ENCODE assay signal across 8 cellular contexts in genomic region chr17:36182176-36183000, GRCh38. TPM values are rescaled to one million over a fixed set of nuclear protein-coding genes. Genes with fewer than 3 reads are reported as not detected.
DNase-seq lines count a peak whose midpoint lies in the region; ATAC-seq and TF ChIP-seq lines count a peak whose summit lies in the region.

No MANE protein-coding gene starts in this region.

- H3K4me3 Mint-ChIP-seq in chondrocyte (ENCODE audit: unreplicated experiment) = peak overlapping the region; percentile 80

- H3K9me3 ChIP-seq in lower lobe of right lung = no peaks in the 10 kb centered on the region
- no peaks in the 10 kb centered on the region for H3K9me3 ChIP-seq in thoracic aorta
- no peaks in the 10 kb centered on the region for H3K9me3 ChIP-seq in SJCRH30 (replicated peaks)

- H3K27ac ChIP-seq in HL-60 (replicated peaks) (peak overlapping the region; percentile 91), lower lobe of right lung (peak overlapping the region; percentile 76), thoracic aorta (no peak overlapping the region), SJCRH30 (no peak overlapping the region)

- H3K4me1 Mint-ChIP-seq in chondrocyte (ENCODE audit: low read depth) = peaks cover 15% of the 10 kb centered on the region

- ATAC-seq in lower lobe of right lung (peak; percentile 22 to 23), thoracic aorta (ENCODE audit: insufficient number of reproducible peaks, low FRiP score, low read depth) (peak; percentile 14), GM21576 (IDR thresholded peaks at IDR 0.05; ENCODE audit: unreplicated experiment) (no peak), HG02571 (IDR thresholded peaks at IDR 0.05; ENCODE audit: unreplicated experiment) (no peak)

- intact Hi-C loops in lower lobe of right lung (cut with DNase I) = no loop called here

- no peaks in the 10 kb centered on the region for H3K9me3 Mint-ChIP-seq in chondrocyte (ENCODE audit: low read depth)

- no peaks in the 10 kb centered on the region for H3K27me3 ChIP-seq in HL-60 (ENCODE audit: insufficient read depth, poor library complexity, severe bottlenecking)
- H3K27me3 ChIP-seq in lower lobe of right lung (ENCODE audit: low read depth) = peaks cover 10% of the 10 kb centered on the region
- no peaks in the 10 kb centered on the region for H3K27me3 ChIP-seq in thoracic aorta (replicated peaks; ENCODE audit: insufficient read depth)
- 0 out of 2 replicates have a peak, but pooled peaks cover 3% of the 10 kb centered on the region for H3K27me3 ChIP-seq in SJCRH30

- H3K36me3 Mint-ChIP-seq in chondrocyte (ENCODE audit: low read depth) = no peaks in the 10 kb centered on the region

- no peaks in the 10 kb centered on the region for H3K4me1 ChIP-seq in lower lobe of right lung
- peaks cover 5 to 10% of the 10 kb centered on the region in 2 donors for H3K4me1 ChIP-seq in thoracic aorta (ENCODE audit: control insufficient read depth in 1 of 2, low read depth in 2 of 2)
- H3K4me1 ChIP-seq in SJCRH30 = no peaks in the 10 kb centered on the region

- H3K4me3 ChIP-seq in HL-60 (replicated peaks; ENCODE audit: insufficient read depth, low read length) (peak overlapping the region; percentile 47), lower lobe of right lung (peak overlapping the region; percentile 60), thoracic aorta (peak overlapping the region; percentile 70), SJCRH30 (no peak overlapping the region)

- H3K36me3 ChIP-seq in lower lobe of right lung (no peaks in the 10 kb centered on the region), thoracic aorta (no peaks in the 10 kb centered on the region), SJCRH30 (no peaks in the 10 kb centered on the region)

- H3K27ac Mint-ChIP-seq in chondrocyte (ENCODE audit: unreplicated experiment) = no peak overlapping the region

- TF ChIP-seq CTCF in HL-60 (IDR thresholded peaks at IDR 0.05; ENCODE audit: insufficient read depth, low read length) (no peak), chondrocyte (IDR thresholded peaks at IDR 0.05) (peak; percentile 22), lower lobe of right lung (IDR thresholded peaks at IDR 0.05) (no peak), thoracic aorta (IDR thresholded peaks at IDR 0.05) (no peak)

- DNase-seq in HL-60 (ENCODE audit: low read depth in 1 of 2, low spot score in 1 of 2) = no peak
- peak; percentile 99 for DNase-seq in chondrocyte (ENCODE audit: low spot score)
- no peak for DNase-seq in lower lobe of right lung
- no peak for DNase-seq in thoracic aorta (ENCODE audit: low spot score)
- DNase-seq in SJCRH30 = no peak
- DNase-seq in stimulated activated CD4-positive, alpha-beta T cell treated with anti-CD3 and anti-CD28 coated beads, Interleukin-2, amount 100 ng/mL, for 48 hours = no peak

- H3K27me3 Mint-ChIP-seq in chondrocyte (ENCODE audit: low read depth) = peaks cover 33% of the 10 kb centered on the region

RNA-seq across cellular contexts. Expression of gene TBC1D3B, which starts 6.0 kb away (rescaled TPM):
- total RNA-seq in chondrocyte (4.6 to 8.4 TPM (median 6.2 TPM) in 3 replicates), lower lobe of right lung (11.1 TPM), thoracic aorta (1 to 10 TPM in 1 of 2 donors, not detected in 1; 4.0 TPM)
- total RNA-seq in SJCRH30 (2014; rRNA removed; shearing (Covaris generic)) = 1.5 and 3.7 TPM in 2 replicates

RNA-seq across cellular contexts. Expression of gene CCL3L1, which starts 14.2 kb away (rescaled TPM):
- total RNA-seq in chondrocyte (not detected in 3 replicates), lower lobe of right lung (1.6 TPM), thoracic aorta (1 to 10 TPM in 1 of 2 donors, not detected in 1; 1.2 TPM)
- not detected in 2 replicates for total RNA-seq in SJCRH30 (2014; rRNA removed; shearing (Covaris generic))

RNA-seq across cellular contexts. Expression of gene CCL4L2, which starts 28.5 kb away (rescaled TPM):
- total RNA-seq in chondrocyte (not detected in 3 replicates), lower lobe of right lung (2.6 TPM), thoracic aorta (under 1 TPM in 1 of 2 donors, not detected in 1; 0.41 TPM)
- not detected in 2 replicates for total RNA-seq in SJCRH30 (2014; rRNA removed; shearing (Covaris generic))

Comparison
In these comparisons a context has a peak if more than half of its experiments do, and no peak if none do; other contexts are left out.
1. H3K27ac ChIP-seq: peak in HL-60 (single experiment) and lower lobe of right lung (single experiment); none in thoracic aorta (0 of 2) and SJCRH30 (single experiment).
2. ATAC-seq: peak in lower lobe of right lung (2 of 2) and thoracic aorta (single experiment); none in GM21576 (single experiment) and HG02571 (single experiment).